Comparison of ENCODE assay signal across 31 cellular contexts in the genomic region with DNA sequence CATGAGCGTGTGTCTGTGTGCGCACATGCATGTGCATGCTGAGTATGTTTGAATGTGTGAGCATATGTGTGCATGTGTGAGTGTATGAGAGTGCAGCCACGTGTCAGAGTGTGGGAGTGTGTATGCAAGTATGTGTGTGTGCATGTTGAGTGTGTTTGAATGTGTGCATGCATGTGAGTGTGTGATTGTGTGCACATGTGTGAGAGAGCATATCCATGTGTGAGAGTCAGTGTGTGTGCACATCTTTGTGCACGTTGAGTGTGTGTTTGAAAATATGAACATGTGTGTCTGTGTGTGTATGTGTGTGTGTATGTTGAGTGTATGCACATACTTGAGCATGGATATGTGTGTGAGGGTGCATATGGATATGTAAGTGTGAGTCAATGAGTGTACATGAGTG.
"Had no signal": no experiment of that assay in that cellular context is flagged by ENCODE, and none has a peak within 500 bp of the region (broad histone marks: within the 10 kb centered on the region; RNA-seq: fewer than 3 reads in every experiment).

No MANE protein-coding gene starts in this region.

- H3K27me3 ChIP-seq: body of pancreas, SJCRH30 had no signal

- DNase-seq: activated CD4-positive, alpha-beta T cell treated with anti-CD3 and anti-CD28 coated beads for 36 hours; activated CD4-positive, alpha-beta T cell treated with anti-CD3 and anti-CD28 coated beads, Interleukin-2, amount 10 ng/mL, durations not matched to agents 7 days and 5 days; activated CD4-positive, alpha-beta T cell treated with anti-CD3 and anti-CD28 coated beads, Interleukin-2, amount 50 U/mL, for 48 hours; activated CD8-positive, alpha-beta T cell treated with anti-CD3 and anti-CD28 coated beads, Interleukin-2, amount 10 ng/mL, durations not matched to agents 7 days and 5 days; activated gamma-delta T cell; activated naive CD4-positive, alpha-beta T cell treated with Interleukin-2 at 50 U/mL for 16 hours; activated naive CD8-positive, alpha-beta T cell treated with anti-CD3 and anti-CD28 coated beads, Interleukin-2, amount 10 ng/mL, durations not matched to agents 7 days and 5 days; activated T-cell treated with anti-CD3 and anti-CD28 coated beads, Interleukin-2, amount 50 U/mL, for 24 hours; body of pancreas; caudate nucleus; cerebellar nuclear complex; MM.1S; MV-4-11; NCI-H1092; NCI-H1436 treated with DMSO at 0.1 percent for 48 hours; NCI-H1694 treated with DMSO at 0.1 percent for 48 hours; NCI-H2029; NCI-H2107; NCI-H2171; NCI-H510A; NCI-H526; NCI-H748 treated with DMSO at 0.1 percent for 48 hours; OCI-M1; SHP77; SJCRH30; T1000 had no signal

- H3K4me3 ChIP-seq: body of pancreas, breast epithelium, SJCRH30, SK-N-MC had no signal

- H3K27ac ChIP-seq: body of pancreas, breast epithelium, KMS-11, SJCRH30, SK-N-MC had no signal

- H3K4me1 ChIP-seq: body of pancreas, breast epithelium, SJCRH30 had no signal

- FAIRE-seq: astrocyte had no signal

- ATAC-seq: activated CD4-positive, alpha-beta T cell treated with anti-CD3 and anti-CD28 coated beads for 36 hours; activated CD4-positive, CD25-positive, alpha-beta regulatory T cell treated with anti-CD3 and anti-CD28 coated beads, Interleukin-2, amount 50 U/mL, for 24 hours; activated CD8-positive, alpha-beta T cell treated with anti-CD3 and anti-CD28 coated beads, Interleukin-2, amount 10 ng/mL, durations not matched to agents 7 days and 5 days; body of pancreas had no signal

- H3K4me2 ChIP-seq: KMS-11 had no signal

- H3K9ac ChIP-seq: KMS-11 had no signal

- H3K36me3 ChIP-seq: breast epithelium, SJCRH30 had no signal

- H3K9me3 ChIP-seq: body of pancreas, breast epithelium, SJCRH30 had no signal
